In genomic region chr18:9137168-9138066, GRCh38 we compare ENCODE assay signal across 1 cellular context.
TF ChIP-seq lines count a peak whose summit lies in the region.

No MANE protein-coding gene starts in this region.

TF ChIP-seq in K562, 482 proteins besides CTCF, POLR2A, EP300 and RAD21 (continued from another document and continues in another):
- peak; percentile 75 for TF ChIP-seq PRDM10 (IDR thresholded peaks at IDR 0.05; ENCODE audit: partially characterized antibody)
- TF ChIP-seq TGIF2 (CRISPR knock-in tag; IDR thresholded peaks at IDR 0.05) = peak; percentile 28; the same call in 1 of the 2 replicates
- TF ChIP-seq REST (CRISPR knock-in tag; IDR thresholded peaks at IDR 0.05; ENCODE audit: low read depth) = 0 out of 2 replicates have a peak, but pooled peaks have one; percentile 44
- TF ChIP-seq ATF7 (IDR thresholded peaks at IDR 0.05) = peak; percentile 52; the same call in 1 of the 2 replicates
- no peak for TF ChIP-seq ETS2 (tag; IDR thresholded peaks at IDR 0.05; ENCODE audit: borderline replicate concordance, poor library complexity, severe bottlenecking)
- TF ChIP-seq MTF1 (CRISPR knock-in tag; IDR thresholded peaks at IDR 0.05; ENCODE audit: borderline replicate concordance) = no peak
- 0 out of 2 replicates have a peak, but pooled peaks have one; percentile 59 for TF ChIP-seq SMAD3 (CRISPR knock-in tag; conservative IDR thresholded peaks at IDR 0.05)
- TF ChIP-seq SMAD4 (CRISPR knock-in tag; conservative IDR thresholded peaks at IDR 0.05) = peak; percentile 85
- TF ChIP-seq CHAMP1 (IDR thresholded peaks at IDR 0.05) = no peak
- 0 out of 2 replicates have a peak, but pooled peaks have one; percentile 36 for TF ChIP-seq ZNF609 (CRISPR knock-in tag; IDR thresholded peaks at IDR 0.05; ENCODE audit: borderline replicate concordance)
- 0 out of 2 replicates have a peak, but pooled peaks have one; percentile 32 for TF ChIP-seq PHF21A (IDR thresholded peaks at IDR 0.05; ENCODE audit: borderline replicate concordance, low read depth)
- 0 out of 2 replicates have a peak, but pooled peaks have one; percentile 18 for TF ChIP-seq HES1 (IDR thresholded peaks at IDR 0.05; ENCODE audit: low read depth)
- peak; percentile 69 for TF ChIP-seq GMEB1 (CRISPR knock-in tag; IDR thresholded peaks at IDR 0.05)
- peak; percentile 31; the same call in 1 of the 2 replicates for TF ChIP-seq ZEB2 (IDR thresholded peaks at IDR 0.05)
- no peak for TF ChIP-seq KAT7 (CRISPR knock-in tag; IDR thresholded peaks at IDR 0.05; ENCODE audit: borderline replicate concordance)
- no peak for TF ChIP-seq TFE3 (CRISPR knock-in tag; IDR thresholded peaks at IDR 0.05)
- peak; percentile 89 for TF ChIP-seq VEZF1 (CRISPR knock-in tag; IDR thresholded peaks at IDR 0.05)
- 0 out of 2 replicates have a peak, but pooled peaks have one; percentile 46 for TF ChIP-seq NKRF (IDR thresholded peaks at IDR 0.05; ENCODE audit: borderline replicate concordance)
- TF ChIP-seq FOSL1 (tag; conservative IDR thresholded peaks at IDR 0.05) = peak; percentile 11
- peak; percentile 41 to 63 for TF ChIP-seq NRF1 (conservative IDR thresholded peaks at IDR 0.05 in 1 of 2, IDR thresholded peaks at IDR 0.05 in 1 of 2)
- peak in 1 of 2 experiments; percentile 65; a peak in 2 of 4 replicates for TF ChIP-seq HDAC1 (IDR thresholded peaks at IDR 0.05)
- TF ChIP-seq CBX2 (IDR thresholded peaks at IDR 0.05; ENCODE audit: insufficient read depth, low read length, poor library complexity, severe bottlenecking) = no peak
- TF ChIP-seq MLLT1 (IDR thresholded peaks at IDR 0.05) = peak; percentile 71 to 74; a peak in 3 of 4 replicates
- peak; percentile 85; the same call in 1 of the 2 replicates for TF ChIP-seq MTA3 (IDR thresholded peaks at IDR 0.05; ENCODE audit: borderline replicate concordance)
- TF ChIP-seq NCOA1 (IDR thresholded peaks at IDR 0.05; ENCODE audit: low read depth) = peak; percentile 63; the same call in 1 of the 2 replicates
- no peak for TF ChIP-seq ZNF444 (CRISPR knock-in tag; IDR thresholded peaks at IDR 0.05)
